In the genomic region with DNA sequence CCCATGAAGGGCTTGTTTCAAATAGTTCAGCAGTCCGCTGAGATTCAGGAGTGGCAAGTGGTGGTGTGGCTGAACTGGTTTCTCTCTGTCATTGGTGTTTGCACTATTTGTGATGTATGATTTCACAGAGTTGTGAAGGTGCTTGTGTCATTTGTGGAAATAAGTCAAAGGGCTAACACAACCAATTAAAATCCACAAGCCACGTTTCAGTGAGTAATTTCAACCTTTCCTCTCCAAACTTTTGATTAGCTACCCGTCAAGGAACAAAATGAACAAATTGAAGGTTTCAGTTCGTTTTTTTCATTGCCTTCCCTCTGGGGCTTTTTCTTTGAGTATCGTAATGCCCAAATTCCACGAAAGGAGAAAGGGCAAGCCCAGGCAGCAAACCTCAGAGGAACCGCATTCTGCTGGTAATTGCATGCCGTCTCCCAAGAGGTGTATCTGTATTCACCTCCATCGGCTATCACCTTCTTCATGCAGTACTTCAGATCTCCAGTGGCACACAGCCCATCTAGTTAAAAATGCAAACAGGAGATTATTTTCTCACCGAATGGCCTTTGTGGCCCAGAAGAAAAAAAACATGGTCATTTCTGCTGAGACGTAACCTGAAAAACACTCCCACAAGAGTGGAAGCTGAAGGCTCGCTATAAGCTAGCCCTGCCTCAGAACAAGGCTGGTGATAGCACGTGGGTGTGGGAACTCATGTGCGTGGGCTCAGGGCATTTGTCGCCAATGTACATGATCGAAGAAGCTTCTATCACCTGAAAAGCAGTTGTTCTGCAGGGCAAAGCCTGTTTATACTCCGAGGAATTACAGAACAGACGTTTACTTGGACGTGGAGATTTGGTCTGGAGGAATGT, we compare ENCODE assay signal across 11 cellular contexts.
A peak's percentile ranks its signal among the peaks of the same experiment; 100 is the strongest.
DNase-seq lines count a peak whose midpoint lies in the region; ATAC-seq, FAIRE-seq and TF ChIP-seq lines count a peak whose summit lies in the region.
"Had no signal": no experiment of that assay in that cellular context is flagged by ENCODE, and none has a peak within 500 bp of the region (broad histone marks: within the 10 kb centered on the region; RNA-seq: fewer than 3 reads in every experiment).

No MANE protein-coding gene starts in this region.

- peak; percentile 84 for FAIRE-seq in GM12878 (lab: Jason Lieb, UNC)

- H3K36me3 ChIP-seq in CD4-positive, alpha-beta memory T cell (ENCODE audit: insufficient read depth, low read length) = no peaks in the 10 kb centered on the region
- H3K36me3 ChIP-seq in GM12878 (ENCODE audit: control insufficient read depth in 2 of 2, insufficient read depth in 2 of 2, low read length in 1 of 2) = no peaks in the 10 kb centered on the region; a peak in 2 of 4 replicates
- H3K36me3 ChIP-seq in smooth muscle cell (ENCODE audit: low read depth) = no peaks in the 10 kb centered on the region
- H3K36me3 ChIP-seq: thyroid gland had no signal

- H2AFZ ChIP-seq in GM12878 (ENCODE audit: control insufficient read depth, low read depth, low read length) = peak overlapping the region; percentile 54
- H2AFZ ChIP-seq in smooth muscle cell (ENCODE audit: low read depth) = no peak overlapping the region

- H3K4me1 ChIP-seq in CD4-positive, alpha-beta memory T cell (ENCODE audit: insufficient read depth, low read length) = peaks cover 10% of the 10 kb centered on the region
- H3K4me1 ChIP-seq in GM12878 (ENCODE audit: control insufficient read depth, insufficient read depth, low read length) (peaks cover 52% of the 10 kb centered on the region), smooth muscle cell (ENCODE audit: low read depth) (no peaks in the 10 kb centered on the region)

- DNase-seq in CD4-positive, alpha-beta memory T cell = peak in 1 of 5 donors; percentile 16
- DNase-seq in GM12878 (ENCODE audit: low read depth, low spot score) (peak; percentile 98), NCI-H2227 (lab: John Stamatoyannopoulos, UW; ENCODE audit: unreplicated experiment) (no peak), GOT3 (lab: John Stamatoyannopoulos, UW) (no peak), smooth muscle cell (lab: John Stamatoyannopoulos, UW; ENCODE audit: unreplicated experiment) (no peak)
- no peak for DNase-seq in activated CD4-positive, alpha-beta T cell treated with anti-CD3 and anti-CD28 coated beads for 48 hours
- DNase-seq: H7, left ventricle myocardium superior, thyroid gland had no signal

- H3K9ac ChIP-seq in GM12878 (ENCODE audit: control insufficient read depth, insufficient read depth, low read length) = peak overlapping the region; percentile 52
- no peak overlapping the region for H3K9ac ChIP-seq in smooth muscle cell (ENCODE audit: low read depth)

- H3K9me3 Mint-ChIP-seq in CD4-positive, alpha-beta memory T cell = peaks cover 0 to 8% (median 0%) of the 10 kb centered on the region in 8 donors

- peak; percentile 76 to 91; a peak in 2 of 4 replicates for TF ChIP-seq EP300 in GM12878 (IDR thresholded peaks at IDR 0.05; ENCODE audit: borderline replicate concordance in 1 of 2, control insufficient read depth in 1 of 2, low read depth in 2 of 2, low read length in 2 of 2)

- H3F3A ChIP-seq in smooth muscle cell (ENCODE audit: low read depth) = peaks cover 9% of the 10 kb centered on the region

- CTCF ChIA-PET in CD4-positive, alpha-beta memory T cell (lab: Charles Lee; ENCODE audit: partially characterized antibody) = interaction anchor here (1.2 kb wide), 1 partner anchor 15 kb away, joined by 3 read pairs; no protein-coding TSS in a partner anchor
- CTCF ChIA-PET in GM12878 (lab: Yijun Ruan, JAX) = interaction anchor here (1.0 to 7.9 kb wide), 9 partner anchors 13 to 227 kb away, joined by 4 to 82 read pairs (median 21); partner anchors contain the start of gene NR3C1

- RAD21 ChIA-PET in GM12878 (lab: Charles Lee; ENCODE audit: unreplicated experiment) = interaction anchor here (0.6 to 10.7 kb wide), 30 partner anchors 8 to 618 kb away, joined by 3 to 482 read pairs (median 10); partner anchors contain the start of gene NR3C1

- H3K27me3 Mint-ChIP-seq in CD4-positive, alpha-beta memory T cell = no peaks in the 10 kb centered on the region

- H3K79me2 ChIP-seq in GM12878 (ENCODE audit: control insufficient read depth, insufficient read depth, low read length) = peaks cover 28% of the 10 kb centered on the region
- H3K79me2 ChIP-seq in smooth muscle cell (ENCODE audit: low read depth) = no peaks in the 10 kb centered on the region

- H3K4me2 ChIP-seq in GM12878 (ENCODE audit: control insufficient read depth, insufficient read depth) (peak overlapping the region; percentile 92), smooth muscle cell (no peak overlapping the region)

- no peaks in the 10 kb centered on the region for H4K20me1 ChIP-seq in GM12878 (ENCODE audit: control insufficient read depth, insufficient read depth)
- no peaks in the 10 kb centered on the region for H4K20me1 ChIP-seq in smooth muscle cell (ENCODE audit: low read depth)

- peaks cover 0 to 36% of the 10 kb centered on the region in 2 donors for H3K36me3 Mint-ChIP-seq in CD4-positive, alpha-beta memory T cell

- peak overlapping the region in 6 of 8 donors; percentile 7 to 43 (median 28) for H3K4me3 Mint-ChIP-seq in CD4-positive, alpha-beta memory T cell

- intact Hi-C loops in CD4-positive, alpha-beta memory T cell (cut with micrococcal nuclease) = no loop called here
- intact Hi-C loops in GM12878 (cut with micrococcal nuclease; ENCODE audit: unreplicated experiment) = loop anchor here (1.0 to 5.0 kb wide), 10 partner anchors 8 to 621 kb away; no protein-coding TSS in a partner anchor

- peaks cover 0 to 20% (median 11%) of the 10 kb centered on the region in 4 donors for H3K4me1 Mint-ChIP-seq in CD4-positive, alpha-beta memory T cell

- peak; percentile 54 for ATAC-seq in GM19023 (IDR thresholded peaks at IDR 0.05; ENCODE audit: unreplicated experiment)
- peak; percentile 57 for ATAC-seq in HG02870 (IDR thresholded peaks at IDR 0.05; ENCODE audit: unreplicated experiment)
- ATAC-seq in GM12878 = peak; percentile 71

- peak; percentile 40 for TF ChIP-seq RAD21 in GM12878 (IDR thresholded peaks at IDR 0.05; ENCODE audit: insufficient read depth, low read depth, low read length)

- SMC1A ChIA-PET in GM12878 (lab: Charles Lee; ENCODE audit: uncharacterized antibody, unreplicated experiment) = interaction anchor here (0.6 to 11.0 kb wide), 35 partner anchors 7 to 295 kb away, joined by 3 to 423 read pairs (median 6); partner anchors contain the start of gene NR3C1

- no peaks in the 10 kb centered on the region for H3K9me3 ChIP-seq in CD4-positive, alpha-beta memory T cell (ENCODE audit: control insufficient read depth in 1 of 2, low read length in 2 of 2)
- H3K9me3 ChIP-seq in GM12878 (replicated peaks; ENCODE audit: control insufficient read depth, insufficient read depth, low read length) = no peaks in the 10 kb centered on the region; the same call in 2 of the 3 replicates
- no peaks in the 10 kb centered on the region for H3K9me3 ChIP-seq in smooth muscle cell (replicated peaks; ENCODE audit: low read depth)
- H3K9me3 ChIP-seq: thyroid gland had no signal

- peak; percentile 61; the same call in 1 of the 2 replicates for TF ChIP-seq POLR2A in GM12878 (IDR thresholded peaks at IDR 0.05; ENCODE audit: low read depth, low read length)

- in situ Hi-C loops in GM12878 (cut with MboI) = loop anchor here (5.0 kb wide), 2 partner anchors 149 to 184 kb away; no protein-coding TSS in a partner anchor

- H3K27ac Mint-ChIP-seq in CD4-positive, alpha-beta memory T cell = peak overlapping the region in 4 of 7 donors; percentile 2 to 62 (median 42)

- WGBS in GM12878 (ENCODE audit: insufficient coverage, insufficient replicate concordance, low lambda C conversion rate, missing lambda C conversion rate) = 2% methylated on average over 19 of the region's 19 CpGs
- 87% methylated on average over 19 of the region's 19 CpGs for WGBS in smooth muscle cell (ENCODE audit: low lambda C conversion rate)

- BruUV-seq in GM12878 (replicated peaks; lab: Mats Ljungman, UMichigan) = no TSS peak

- no peaks in the 10 kb centered on the region for H3K27me3 ChIP-seq in CD4-positive, alpha-beta memory T cell (ENCODE audit: insufficient read depth, low read length)
- H3K27me3 ChIP-seq in GM12878 (replicated peaks in 1 of 2; ENCODE audit: control insufficient read depth in 2 of 2, insufficient read depth in 2 of 2, low read length in 1 of 2) (no peaks in the 10 kb centered on the region), smooth muscle cell (ENCODE audit: low read depth) (no peaks in the 10 kb centered on the region)
- H3K27me3 ChIP-seq: thyroid gland had no signal

- no peak overlapping the region for H3K4me3 ChIP-seq in CD4-positive, alpha-beta memory T cell (ENCODE audit: low read length in 2 of 2)
- H3K4me3 ChIP-seq in GM12878 = peak overlapping the region; percentile 21; the same call in 1 of the 2 replicates
- no peak overlapping the region for H3K4me3 ChIP-seq in smooth muscle cell
- H3K4me3 ChIP-seq: thyroid gland had no signal

- TF ChIP-seq CTCF in GM12878 (IDR thresholded peaks at IDR 0.05 in 2 of 3, conservative IDR thresholded peaks at IDR 0.05 in 1 of 3; ENCODE audit: control insufficient read depth in 2 of 3, extremely low read depth in 1 of 3, insufficient read depth in 1 of 3, low read depth in 3 of 3, low read length in 3 of 3) (peak in 1 of 3 experiments; percentile 13; a peak in 1 of 6 replicates), smooth muscle cell (IDR thresholded peaks at IDR 0.05; ENCODE audit: borderline replicate concordance, insufficient read depth, poor library complexity, severe bottlenecking) (no peak)

- H3K27ac ChIP-seq in CD4-positive, alpha-beta memory T cell (ENCODE audit: low read depth, low read length) = no peak overlapping the region
- peak overlapping the region; percentile 94 for H3K27ac ChIP-seq in GM12878 (ENCODE audit: control insufficient read depth, insufficient read depth)
- H3K27ac ChIP-seq in smooth muscle cell (ENCODE audit: low read depth) = no peak overlapping the region
- H3K27ac ChIP-seq: thyroid gland had no signal

- POLR2A ChIA-PET in CD4-positive, alpha-beta memory T cell (lab: Charles Lee; ENCODE audit: partially characterized antibody) = no interaction called here
- POLR2A ChIA-PET in GM12878 (lab: Charles Lee) = interaction anchor here (0.6 to 7.5 kb wide), 21 partner anchors 13 to 208 kb away, joined by 3 to 114 read pairs (median 6); no protein-coding TSS in a partner anchor

TF ChIP-seq in GM12878, 131 proteins besides CTCF, POLR2A, EP300 and RAD21 (continues in another document):
- TF ChIP-seq NBN (IDR thresholded peaks at IDR 0.05) (peak; percentile 91), MAX (IDR thresholded peaks at IDR 0.05; ENCODE audit: low read depth, low read length) (peak; percentile 91; the same call in 1 of the 2 replicates), CBFB (IDR thresholded peaks at IDR 0.05; ENCODE audit: low read depth) (peak; percentile 75), MTA2 (IDR thresholded peaks at IDR 0.05; ENCODE audit: low read depth) (peak; percentile 99), TBL1XR1 (IDR thresholded peaks at IDR 0.05; ENCODE audit: low read depth, low read length) (peak; percentile 70), MXI1 (IDR thresholded peaks at IDR 0.05; ENCODE audit: low read depth, low read length) (peak; percentile 76), SMC3 (IDR thresholded peaks at IDR 0.05; ENCODE audit: borderline replicate concordance, low read length) (peak; percentile 20; the same call in 1 of the 2 replicates)
